In genomic region chr21:26684866-26685265, GRCh38 we compare ENCODE assay signal across 17 cellular contexts.
DNase-seq lines count a peak whose midpoint lies in the region; ATAC-seq, FAIRE-seq and TF ChIP-seq lines count a peak whose summit lies in the region.
"Had no signal": no experiment of that assay in that cellular context is flagged by ENCODE, and none has a peak within 500 bp of the region (broad histone marks: within the 10 kb centered on the region; RNA-seq: fewer than 3 reads in every experiment).

No MANE protein-coding gene starts in this region.

- no peaks in the 10 kb centered on the region for H3K4me1 ChIP-seq in Panc1 (ENCODE audit: control insufficient read depth, insufficient read depth, low read length)
- no peaks in the 10 kb centered on the region for H3K4me1 ChIP-seq in neuronal stem cell (ENCODE audit: control insufficient read depth in 2 of 2, insufficient read depth in 1 of 2, low read depth in 1 of 2, low read length in 2 of 2)
- no peaks in the 10 kb centered on the region for H3K4me1 ChIP-seq in upper lobe of left lung

- no peak overlapping the region for H3K9ac ChIP-seq in neuronal stem cell (ENCODE audit: low read depth, low read length, poor library complexity)
- H3K9ac ChIP-seq: BLaER1 treated with 17β-estradiol and CSF1 and Interleukin-3, amounts not matched to agents 10 nM and 100 nM; GM23248 had no signal

- H4K8ac ChIP-seq in neuronal stem cell (ENCODE audit: low read depth, low read length): no peak overlapping the region

- H3K36me3 ChIP-seq in Panc1 (ENCODE audit: control insufficient read depth, insufficient read depth, low read length): no peaks in the 10 kb centered on the region
- H3K36me3 ChIP-seq in neuronal stem cell (replicated peaks in 1 of 2; ENCODE audit: control insufficient read depth in 2 of 2, insufficient read depth in 2 of 2, low read length in 2 of 2): no peaks in the 10 kb centered on the region
- no peaks in the 10 kb centered on the region for H3K36me3 ChIP-seq in upper lobe of left lung
- H3K36me3 ChIP-seq: BLaER1 treated with 17β-estradiol and CSF1 and Interleukin-3, amounts not matched to agents 10 nM and 100 nM had no signal

- no peak overlapping the region for H4K91ac ChIP-seq in neuronal stem cell (ENCODE audit: low read depth, low read length, poor library complexity)

- H2BK5ac ChIP-seq in neuronal stem cell (ENCODE audit: low read length): no peak overlapping the region

- H2BK15ac ChIP-seq in neuronal stem cell (ENCODE audit: low read length): no peak overlapping the region

- in situ Hi-C loops in Panc1 (cut with HindIII; ENCODE audit: low pct_unique_long_range_greater_than_20kb, low sequenced_read_pairs): no loop called here

- H3K27me3 ChIP-seq in Panc1 (ENCODE audit: control insufficient read depth, insufficient read depth, low read length) (no peaks in the 10 kb centered on the region), neuronal stem cell (ENCODE audit: control insufficient read depth in 3 of 3, insufficient read depth in 3 of 3, low read depth in 1 of 3, low read length in 3 of 3) (no peaks in the 10 kb centered on the region), upper lobe of left lung (no peaks in the 10 kb centered on the region)
- H3K27me3 ChIP-seq: BLaER1 treated with 17β-estradiol and CSF1 and Interleukin-3, amounts not matched to agents 10 nM and 100 nM had no signal

- peak overlapping the region; percentile 56 for H2AFZ ChIP-seq in neuronal stem cell (ENCODE audit: low read length)
- H2AFZ ChIP-seq: GM23248 had no signal

- WGBS in neuronal stem cell (ENCODE audit: extremely low coverage in 2 of 2, insufficient read length in 2 of 2, insufficient replicate concordance in 1 of 2), 2 donors: no CpG with 5 or more reads among the region's 4 CpGs
- WGBS in upper lobe of left lung, 2 donors: 62 to 72% methylated on average over 4 of the region's 4 CpGs

- H3K23ac ChIP-seq in neuronal stem cell (ENCODE audit: low read depth, low read length, poor library complexity): no peak overlapping the region

- H3K4ac ChIP-seq in neuronal stem cell (ENCODE audit: low read length): no peak overlapping the region

- H3K27ac ChIP-seq in Panc1 (ENCODE audit: low read length): no peak overlapping the region
- H3K27ac ChIP-seq in neuronal stem cell (replicated peaks; ENCODE audit: low read length): no peak overlapping the region
- no peak overlapping the region for H3K27ac ChIP-seq in upper lobe of left lung
- H3K27ac ChIP-seq: BLaER1 treated with 17β-estradiol and CSF1 and Interleukin-3, amounts not matched to agents 10 nM and 100 nM; GM23248; HL-60 had no signal

- BruUV-seq in Panc1 (replicated peaks; lab: Mats Ljungman, UMichigan): no TSS peak

- CTCF ChIA-PET in Panc1 (lab: Charles Lee): no interaction called here

- no peak for TF ChIP-seq CTCF in Panc1 (IDR thresholded peaks at IDR 0.05)
- TF ChIP-seq CTCF in epithelial cell of esophagus (IDR thresholded peaks at IDR 0.05; ENCODE audit: insufficient read depth, low read depth, low read length, missing control alignments): no peak
- TF ChIP-seq CTCF in GM10266 (IDR thresholded peaks at IDR 0.05; ENCODE audit: control insufficient read depth, insufficient read depth, low read depth, missing control alignments): no peak
- no peak for TF ChIP-seq CTCF in upper lobe of left lung (IDR thresholded peaks at IDR 0.05)

- no peak overlapping the region for H3K4me2 ChIP-seq in neuronal stem cell (ENCODE audit: insufficient read depth, low read length, poor library complexity, severe bottlenecking)
- H3K4me2 ChIP-seq: BLaER1 treated with 17β-estradiol and CSF1 and Interleukin-3, amounts not matched to agents 10 nM and 100 nM had no signal

- no peak for TF ChIP-seq POLR2A in upper lobe of left lung (IDR thresholded peaks at IDR 0.05)

- H2BK12ac ChIP-seq in neuronal stem cell (ENCODE audit: low read length): no peak overlapping the region

- H2AK5ac ChIP-seq in neuronal stem cell (ENCODE audit: low read depth, low read length): no peak overlapping the region

- no peak for TF ChIP-seq EP300 in upper lobe of left lung (IDR thresholded peaks at IDR 0.05)

- H3K9me3 ChIP-seq in Panc1 (ENCODE audit: control insufficient read depth, insufficient read depth, low read depth, low read length): no peaks in the 10 kb centered on the region
- H3K9me3 ChIP-seq in neuronal stem cell (replicated peaks in 1 of 2; ENCODE audit: control insufficient read depth in 2 of 2, insufficient read depth in 1 of 2, low read depth in 1 of 2, low read length in 2 of 2): no peaks in the 10 kb centered on the region
- H3K9me3 ChIP-seq in upper lobe of left lung: peaks cover 0 to 6% (median 2%) of the 10 kb centered on the region in 4 donors

- no peak overlapping the region for H3K4me3 ChIP-seq in Panc1 (ENCODE audit: low read depth in 2 of 2, low read length in 2 of 2)
- H3K4me3 ChIP-seq in epithelial cell of esophagus (ENCODE audit: low read length): no peak overlapping the region
- no peak overlapping the region for H3K4me3 ChIP-seq in neuronal stem cell (ENCODE audit: low read length in 2 of 2)
- H3K4me3 ChIP-seq in upper lobe of left lung: no peak overlapping the region
- H3K4me3 ChIP-seq: BLaER1 treated with 17β-estradiol and CSF1 and Interleukin-3, amounts not matched to agents 10 nM and 100 nM; GM12878; GM23248 had no signal

- POLR2A ChIA-PET in Panc1 (lab: Charles Lee): no interaction called here

- H3K79me1 ChIP-seq in neuronal stem cell (ENCODE audit: low read depth, low read length): no peaks in the 10 kb centered on the region

- no peak overlapping the region for H2BK120ac ChIP-seq in neuronal stem cell (ENCODE audit: low read depth, low read length)

- ATAC-seq in Panc1: peak; percentile 65; the same call in 1 of the 2 replicates
- ATAC-seq in upper lobe of left lung (ENCODE audit: low FRiP score in 2 of 2): no peak
- ATAC-seq: GM12878, HCT116 had no signal

- no peak for DNase-seq in HTR-8/SVneo (ENCODE audit: insufficient read length, low spot score)
- peak; percentile 20 for DNase-seq in Panc1 (ENCODE audit: low read depth, low spot score)
- peak; percentile 79 for DNase-seq in epithelial cell of esophagus (ENCODE audit: low read depth)
- no peak for DNase-seq in neuronal stem cell (ENCODE audit: low spot score)
- DNase-seq in GM10266 (ENCODE audit: extremely low spot score): no peak
- no peak for DNase-seq in upper lobe of left lung
- DNase-seq in OCI-M2 (lab: John Stamatoyannopoulos, UW; ENCODE audit: unreplicated experiment): no peak
- DNase-seq: ACHN; CD4-positive, CD25-positive, alpha-beta regulatory T cell; DMS53; GM23248 had no signal

- FAIRE-seq in HTR-8/SVneo (lab: Jason Lieb, UNC): peak; percentile 20
- FAIRE-seq: GM12878, GM18507, H54 had no signal

- no peak overlapping the region for H3K18ac ChIP-seq in neuronal stem cell (ENCODE audit: low read length)

- intact Hi-C loops in Panc1 (cut with micrococcal nuclease; ENCODE audit: unreplicated experiment): no loop called here

- no peak overlapping the region for H3K14ac ChIP-seq in neuronal stem cell (ENCODE audit: low read length)

Comparison
In these comparisons a context has a peak if more than half of its experiments do, and no peak if none do; other contexts are left out.
1. DNase-seq: peak in Panc1 (single experiment) and epithelial cell of esophagus (single experiment); none in HTR-8/SVneo (single experiment), neuronal stem cell (single experiment), GM10266 (single experiment), upper lobe of left lung (0 of 2) and OCI-M2 (single experiment).